In genomic region chr17:14712471-14713075, GRCh38 we compare ENCODE assay signal across 26 cellular contexts.
DNase-seq lines count a peak whose midpoint lies in the region; ATAC-seq, FAIRE-seq and TF ChIP-seq lines count a peak whose summit lies in the region.
"Had no signal": no experiment of that assay in that cellular context is flagged by ENCODE, and none has a peak within 500 bp of the region (broad histone marks: within the 10 kb centered on the region; RNA-seq: fewer than 3 reads in every experiment).

No MANE protein-coding gene starts in this region.

- H3K27me3 ChIP-seq in heart right ventricle = no peaks in the 10 kb centered on the region
- H3K27me3 ChIP-seq: body of pancreas, esophagus muscularis mucosa, thyroid gland had no signal

- H3K4me3 ChIP-seq in heart right ventricle = no peak overlapping the region
- H3K4me3 ChIP-seq: body of pancreas, esophagus muscularis mucosa, lung, SJCRH30, thyroid gland had no signal

- peaks cover 0 to 10% (median 0%) of the 10 kb centered on the region in 9 donors for H3K4me1 ChIP-seq in heart right ventricle
- H3K4me1 ChIP-seq: body of pancreas, esophagus muscularis mucosa, SJCRH30, thyroid gland had no signal

- TF ChIP-seq CTCF in heart right ventricle (IDR thresholded peaks at IDR 0.05) = no peak
- TF ChIP-seq CTCF in D721Med (IDR thresholded peaks at IDR 0.05; ENCODE audit: insufficient read depth, missing control alignments) = no peak

- intact Hi-C loops in heart right ventricle (cut with DNase I) = loop anchor here in 1 of 10 donors (10.0 kb wide), 1 partner anchor 58 kb away; no protein-coding TSS in a partner anchor

- WGBS in heart right ventricle, 2 donors = 66 to 68% methylated on average over 4 of the region's 4 CpGs

- H3K27ac ChIP-seq in heart right ventricle = no peak overlapping the region
- H3K27ac ChIP-seq: body of pancreas, esophagus muscularis mucosa, SJCRH30, thyroid gland had no signal

- no peaks in the 10 kb centered on the region for H3K36me3 ChIP-seq in heart right ventricle
- H3K36me3 ChIP-seq: esophagus muscularis mucosa, SJCRH30, thyroid gland had no signal

- no peaks in the 10 kb centered on the region for H3K9me3 ChIP-seq in heart right ventricle
- H3K9me3 ChIP-seq: body of pancreas, esophagus muscularis mucosa, SJCRH30, thyroid gland had no signal

- no peak for ATAC-seq in heart right ventricle
- ATAC-seq: activated CD4-positive, alpha-beta T cell treated with anti-CD3 and anti-CD28 coated beads for 36 hours; activated naive CD8-positive, alpha-beta T cell treated with anti-CD3 and anti-CD28 coated beads, Interleukin-2, amount 50 U/mL, for 24 hours; body of pancreas; sciatic nerve; stimulated activated naive CD8-positive, alpha-beta T cell treated with anti-CD3 and anti-CD28 coated beads, Interleukin-15, amount 100 ng/mL, for 72 hours had no signal

- FAIRE-seq in urothelium cell line (lab: Jason Lieb, UNC) (no peak), D721Med (lab: Jason Lieb, UNC) (no peak)
- FAIRE-seq: GM18507 had no signal

- DNase-seq in EH (ENCODE audit: low read depth) = peak; percentile 42
- DNase-seq in NOMO-1 (lab: John Stamatoyannopoulos, UW; ENCODE audit: unreplicated experiment in 2 of 2) = peak; percentile 51 to 95
- peak; percentile 38 for DNase-seq in amniotic epithelial cell (ENCODE audit: low read depth)
- peak; percentile 3 for DNase-seq in fibroblast of the conjunctiva (ENCODE audit: low read depth)
- no peak for DNase-seq in heart right ventricle
- no peak for DNase-seq in T-helper 1 cell
- no peak for DNase-seq in urothelium cell line (ENCODE audit: low spot score)
- DNase-seq in D721Med (ENCODE audit: insufficient read length, low spot score) = no peak
- DNase-seq: activated CD4-positive, alpha-beta T cell treated with anti-CD3 and anti-CD28 coated beads for 36 hours; activated gamma-delta T cell treated with Interleukin-2 at 50 U/mL for 16 hours; activated naive CD8-positive, alpha-beta T cell treated with anti-CD3 and anti-CD28 coated beads, Interleukin-2, amount 50 U/mL, for 24 hours; body of pancreas; CD4-positive, CD25-positive, alpha-beta regulatory T cell; DMS 273 treated with DMSO at 0.1 percent for 48 hours; effector CD8-positive, alpha-beta T cell; glutamatergic neuron; NCI-H1092 treated with DMSO at 0.1 percent for 48 hours; NCI-H2029; NCI-H226; SJCRH30; stimulated activated naive CD8-positive, alpha-beta T cell treated with anti-CD3 and anti-CD28 coated beads, Interleukin-15, amount 100 ng/mL, for 72 hours; thyroid gland had no signal

Comparison
In these comparisons a context has a peak if more than half of its experiments do, and no peak if none do; other contexts are left out.
1. DNase-seq: peak in EH (single experiment), NOMO-1 (2 of 2), amniotic epithelial cell (single experiment) and fibroblast of the conjunctiva (single experiment); none in heart right ventricle (0 of 2), T-helper 1 cell (0 of 5), urothelium cell line (single experiment) and D721Med (single experiment).